ENCODE assay signal across 8 cellular contexts in the genomic region with DNA sequence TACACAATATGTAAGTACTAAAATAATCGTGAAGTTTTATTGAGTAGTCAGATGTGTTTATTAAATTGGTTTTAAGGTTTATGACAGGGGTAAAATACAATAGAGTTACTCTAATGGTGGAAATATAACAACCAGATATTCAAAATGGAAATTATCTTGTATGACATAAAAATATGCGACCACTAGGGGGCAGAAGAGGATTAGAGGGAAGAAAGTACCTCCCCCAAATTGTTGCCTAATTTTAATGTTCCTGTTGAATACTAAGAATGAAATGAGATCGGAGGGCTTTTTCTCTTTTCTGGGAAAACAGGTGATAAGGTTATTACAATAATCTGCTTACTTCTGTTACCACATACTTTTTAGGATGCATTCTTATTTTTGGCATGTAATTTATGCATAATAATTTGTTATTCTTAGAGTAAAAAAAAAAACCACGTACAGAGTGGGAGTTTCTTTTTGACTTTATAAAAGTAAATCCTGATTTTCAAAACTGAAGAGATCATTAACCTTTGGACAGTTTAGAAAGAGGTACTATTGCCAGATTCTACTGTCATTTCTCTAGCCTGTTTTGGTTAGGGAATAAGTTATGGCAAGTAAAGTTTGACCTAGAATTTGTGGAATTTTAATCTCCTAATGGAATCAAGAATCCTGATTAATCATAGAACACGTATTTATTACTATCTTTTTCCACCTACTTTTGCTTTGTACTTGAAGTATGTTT.
DNase-seq lines count a peak whose midpoint lies in the region; ATAC-seq and TF ChIP-seq lines count a peak whose summit lies in the region.

No MANE protein-coding gene starts in this region.

- no peak overlapping the region for H3K27ac Mint-ChIP-seq in activated naive CD8-positive, alpha-beta T cell treated with anti-CD3 and anti-CD28 coated beads for 36 hours

- no peaks in the 10 kb centered on the region for H3K9me3 Mint-ChIP-seq in activated naive CD8-positive, alpha-beta T cell treated with anti-CD3 and anti-CD28 coated beads for 36 hours

- TF ChIP-seq EP300 in Ishikawa (IDR thresholded peaks at IDR 0.05; ENCODE audit: borderline replicate concordance) = no peak

- no peak overlapping the region for H3K4me3 Mint-ChIP-seq in activated naive CD8-positive, alpha-beta T cell treated with anti-CD3 and anti-CD28 coated beads for 36 hours

- DNase-seq in CD1c-positive myeloid dendritic cell (ENCODE audit: extremely low spot score) = peak; percentile 87
- DNase-seq in OCI-M2 (lab: John Stamatoyannopoulos, UW; ENCODE audit: unreplicated experiment) = peak; percentile 42
- peak; percentile 77 for DNase-seq in dedifferentiated amniotic fluid mesenchymal stem cell (ENCODE audit: extremely low spot score)
- DNase-seq in midbrain (lab: John Stamatoyannopoulos, UW) = peak; percentile 57
- no peak for DNase-seq in iPS-NIHi7 (ENCODE audit: extremely low spot score)
- no peak for DNase-seq in activated naive CD8-positive, alpha-beta T cell treated with anti-CD3 and anti-CD28 coated beads for 36 hours

- peak; percentile 81 for ATAC-seq in GM18511 (IDR thresholded peaks at IDR 0.05; ENCODE audit: unreplicated experiment)

- TF ChIP-seq RAD21 in Ishikawa (IDR thresholded peaks at IDR 0.05; ENCODE audit: low read depth) = peak; percentile 73

- H3K36me3 Mint-ChIP-seq in activated naive CD8-positive, alpha-beta T cell treated with anti-CD3 and anti-CD28 coated beads for 36 hours = no peaks in the 10 kb centered on the region

- H3K4me1 Mint-ChIP-seq in activated naive CD8-positive, alpha-beta T cell treated with anti-CD3 and anti-CD28 coated beads for 36 hours = no peaks in the 10 kb centered on the region

- no peaks in the 10 kb centered on the region for H3K27me3 Mint-ChIP-seq in activated naive CD8-positive, alpha-beta T cell treated with anti-CD3 and anti-CD28 coated beads for 36 hours

TF ChIP-seq in Ishikawa, 13 proteins besides CTCF, POLR2A, EP300 and RAD21:
- TF ChIP-seq EGR1 (IDR thresholded peaks at IDR 0.05) (no peak), CEBPB (IDR thresholded peaks at IDR 0.05) (peak; percentile 76)
TF ChIP-seq in Ishikawa: peak in this region for 1.

Comparison
In these comparisons a context has a peak if more than half of its experiments do, and no peak if none do; other contexts are left out.
1. DNase-seq: peak in CD1c-positive myeloid dendritic cell (single experiment), OCI-M2 (single experiment), dedifferentiated amniotic fluid mesenchymal stem cell (single experiment) and midbrain (single experiment); none in iPS-NIHi7 (single experiment) and activated naive CD8-positive, alpha-beta T cell treated with anti-CD3 and anti-CD28 coated beads for 36 hours (single experiment).